Comparison of ENCODE assay signal across 8 cellular contexts in the genomic region with DNA sequence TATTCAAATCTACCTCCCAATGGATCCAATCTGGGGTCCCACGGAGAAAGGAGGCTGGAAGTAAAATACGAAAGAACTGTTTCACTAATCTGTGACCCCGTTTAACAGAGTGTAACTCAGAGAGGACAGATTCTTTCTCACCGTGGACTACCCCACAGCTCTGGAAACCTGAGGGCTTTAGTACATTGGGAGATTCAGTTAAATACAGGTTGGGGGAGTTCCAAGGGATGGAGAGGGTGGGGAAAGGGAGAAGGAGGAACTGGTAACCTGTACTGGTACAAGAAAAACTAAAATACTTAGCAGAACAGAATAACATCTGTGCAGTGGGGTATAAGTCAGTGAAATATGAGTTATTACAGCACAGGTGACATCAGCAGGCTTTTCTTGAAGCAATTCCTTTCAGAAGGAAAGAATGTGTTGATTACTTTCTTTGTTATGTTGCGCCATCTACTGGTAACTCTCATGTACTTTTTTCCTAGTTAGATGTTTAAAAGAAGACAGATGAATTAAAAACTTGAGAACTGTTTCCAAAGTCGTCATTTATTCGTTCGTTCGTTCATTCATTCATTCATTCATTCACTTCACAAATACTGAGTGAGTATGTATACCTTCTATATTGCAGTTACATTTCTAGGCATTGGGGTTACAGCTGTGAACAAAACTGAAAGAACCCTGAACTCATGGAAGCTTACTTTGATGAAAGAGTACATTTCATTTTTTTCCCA. TPM values are rescaled to one million over a fixed set of nuclear protein-coding genes. Genes with fewer than 3 reads are reported as not detected.
DNase-seq lines count a peak whose midpoint lies in the region; ATAC-seq, FAIRE-seq and TF ChIP-seq lines count a peak whose summit lies in the region.

No MANE protein-coding gene starts in this region.

- FAIRE-seq in GM12892 (lab: Jason Lieb, UNC): peak; percentile 87

- DNase-seq in AG09319 (ENCODE audit: extremely low read depth, low read depth): peak; percentile 72
- peak; percentile 2 for DNase-seq in GM12892 (ENCODE audit: insufficient read length)
- peak; percentile 33 for DNase-seq in NCI-H2107 (lab: John Stamatoyannopoulos, UW)
- DNase-seq in glomerular endothelial cell (ENCODE audit: extremely low read depth, low read depth, low spot score): peak; percentile 74
- peak; percentile 81 for DNase-seq in renal cortical epithelial cell (ENCODE audit: low read depth)
- no peak for DNase-seq in stimulated activated naive CD4-positive, alpha-beta T cell treated with Interleukin-2 at 50 U/mL for 16 hours (lab: John Stamatoyannopoulos, UW)

- TF ChIP-seq CTCF in AG09319 (IDR thresholded peaks at IDR 0.05; ENCODE audit: low read depth, low read length) (peak; percentile 40), VCaP (conservative IDR thresholded peaks at IDR 0.05) (peak; percentile 74)

- H3K27ac ChIP-seq in VCaP: no peak overlapping the region

- no peak for TF ChIP-seq POLR2A in GM12892 (IDR thresholded peaks at IDR 0.05; ENCODE audit: low read depth, low read length)

- ATAC-seq in HG03342 (IDR thresholded peaks at IDR 0.05; ENCODE audit: unreplicated experiment): no peak

RNA-seq across cellular contexts. Expression of a gene that starts 30.0 kb away (rescaled TPM):
- 18.4 TPM for polyA plus RNA-seq in GM12892 (2012; ENCODE audit: missing spikeins)
- total RNA-seq in glomerular endothelial cell: 109 and 118 TPM in 2 replicates
- total RNA-seq in renal cortical epithelial cell: 61.8 and 67.6 TPM in 2 replicates
